Comparison of ENCODE assay signal across 36 cellular contexts in genomic region chr2:235889302-235889630, GRCh38.
"Had no signal": no experiment of that assay in that cellular context is flagged by ENCODE, and none has a peak within 500 bp of the region (broad histone marks: within the 10 kb centered on the region; RNA-seq: fewer than 3 reads in every experiment).

No MANE protein-coding gene starts in this region.

- H3K36me3 ChIP-seq: MG63 had no signal

- DNase-seq: Karpas-422, Kasumi-1, MG63, MM.1S, MV-4-11, NCI-H1048, NCI-H1092, NCI-H1092 treated with DMSO at 0.1 percent for 48 hours, NCI-H1105, NCI-H1105 treated with DMSO at 0.1 percent for 48 hours, NCI-H1417, NCI-H1417 treated with DMSO at 0.1 percent for 48 hours, NCI-H1436, NCI-H1436 treated with DMSO at 0.1 percent for 48 hours, NCI-H146, NCI-H1694, NCI-H1694 treated with DMSO at 0.1 percent for 48 hours, NCI-H187, NCI-H187 treated with DMSO at 0.1 percent for 48 hours, NCI-H1930, NCI-H2029, NCI-H2029 treated with DMSO at 0.1 percent for 48 hours, NCI-H2081, NCI-H2081 treated with DMSO at 0.1 percent for 48 hours, NCI-H2107, NCI-H2171, NCI-H2171 treated with DMSO at 0.1 percent for 48 hours, NCI-H2227 treated with DMSO at 0.1 percent for 48 hours, NCI-H226, NCI-H345, NCI-H446, NCI-H446 treated with DMSO at 0.1 percent for 48 hours, NCI-H510A, NCI-H510A treated with DMSO at 0.1 percent for 48 hours, NCI-H524, NCI-H524 treated with DMSO at 0.1 percent for 48 hours had no signal

- H3K9me3 ChIP-seq: MG63 had no signal

- H3K4me3 ChIP-seq: MG63 had no signal

- H3K27me3 ChIP-seq: MG63 had no signal
